Comparison of ENCODE assay signal across 9 cellular contexts in the genomic region with DNA sequence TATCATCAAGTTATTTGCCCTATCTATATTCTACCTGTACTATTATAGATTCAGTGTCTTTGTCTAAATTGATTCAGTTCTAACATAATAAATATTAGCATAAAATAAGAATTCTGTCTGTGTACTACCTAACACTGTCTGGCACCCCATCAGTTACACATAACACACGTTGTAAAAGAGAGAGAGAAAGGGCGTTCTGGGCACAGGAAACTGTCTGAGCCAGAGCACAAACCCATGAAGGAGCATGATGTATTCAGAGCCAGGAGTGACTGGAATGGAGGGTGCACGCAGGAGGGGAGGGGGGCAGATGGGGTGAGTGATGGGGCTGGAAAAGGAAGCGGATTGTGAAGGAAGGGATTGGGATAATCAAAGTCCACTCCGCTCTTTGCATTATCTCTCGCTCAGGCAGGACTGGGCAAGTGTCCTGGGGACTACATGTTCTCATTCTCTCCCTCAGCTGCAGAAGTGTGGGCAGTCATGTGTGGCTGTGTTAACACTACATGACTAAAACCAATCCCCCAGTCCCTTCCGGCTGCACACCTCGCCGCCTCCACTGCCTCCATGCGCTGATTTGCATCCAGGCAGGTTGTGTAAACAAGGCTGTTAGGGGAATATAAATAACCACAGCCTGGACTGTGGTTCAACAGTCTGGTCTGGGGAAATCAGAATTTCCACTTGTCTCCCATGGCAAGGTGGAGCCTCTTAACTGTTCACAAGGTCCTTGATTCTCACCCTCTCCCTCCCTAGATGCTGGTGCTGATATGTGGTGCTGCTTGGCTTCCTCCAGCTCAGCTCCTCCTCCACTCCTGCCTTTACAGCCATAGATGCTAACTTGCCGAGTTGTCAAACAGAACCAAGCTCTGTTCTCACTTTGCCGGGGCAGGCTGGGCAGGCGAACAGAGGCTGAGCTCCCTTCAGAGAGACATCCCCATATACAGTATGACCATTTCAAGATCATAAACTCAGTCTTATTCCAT.
DNase-seq lines count a peak whose midpoint lies in the region; ATAC-seq and TF ChIP-seq lines count a peak whose summit lies in the region.
"Had no signal": no experiment of that assay in that cellular context is flagged by ENCODE, and none has a peak within 500 bp of the region (broad histone marks: within the 10 kb centered on the region; RNA-seq: fewer than 3 reads in every experiment).

No MANE protein-coding gene starts in this region.

- no peaks in the 10 kb centered on the region for H3K36me3 ChIP-seq in gastrocnemius medialis

- H3K4me3 ChIP-seq in gastrocnemius medialis = no peak overlapping the region

- H3K27ac ChIP-seq in gastrocnemius medialis = no peak overlapping the region
- H3K27ac ChIP-seq: KMS-11 had no signal

- peak; percentile 52 for ATAC-seq in stimulated activated naive CD8-positive, alpha-beta T cell treated with anti-CD3 and anti-CD28 coated beads, Interleukin-15, Interleukin-2, amounts not matched to agents 100 U/mL and 50 U/mL, for 24 hours
- no peak for ATAC-seq in stimulated activated naive CD8-positive, alpha-beta T cell treated with anti-CD3 and anti-CD28 coated beads, Interleukin-15, amount 100 ng/mL, for 72 hours
- ATAC-seq in HG02981 (IDR thresholded peaks at IDR 0.05; ENCODE audit: unreplicated experiment) = peak; percentile 99
- no peak for ATAC-seq in gastrocnemius medialis

- in situ Hi-C loops in gastrocnemius medialis (cut with MboI; ENCODE audit: low sequenced_read_pairs in 4 of 4) = no loop called here

- intact Hi-C loops in gastrocnemius medialis (cut with DNase I; ENCODE audit: low total_unique reads) = no loop called here

- no peak overlapping the region for H3K27ac Mint-ChIP-seq in stimulated activated naive CD8-positive, alpha-beta T cell treated with anti-CD3 and anti-CD28 coated beads, Interleukin-15, amount 100 ng/mL, for 72 hours

- DNase-seq in stimulated activated naive CD8-positive, alpha-beta T cell treated with anti-CD3 and anti-CD28 coated beads, Interleukin-15, Interleukin-2, amounts not matched to agents 100 U/mL and 50 U/mL, for 24 hours = no peak
- no peak for DNase-seq in stimulated activated naive CD8-positive, alpha-beta T cell treated with anti-CD3 and anti-CD28 coated beads, Interleukin-15, amount 100 ng/mL, for 72 hours
- DNase-seq in NCI-H748 (lab: John Stamatoyannopoulos, UW; ENCODE audit: unreplicated experiment) = peak; percentile 57
- peak; percentile 49 for DNase-seq in ureter (ENCODE audit: low spot score)
- no peak for DNase-seq in NCI-H524 (lab: John Stamatoyannopoulos, UW)
- DNase-seq in T-helper 1 cell = no peak
- no peak for DNase-seq in gastrocnemius medialis

- no peaks in the 10 kb centered on the region for H3K27me3 ChIP-seq in gastrocnemius medialis

- TF ChIP-seq POLR2A in gastrocnemius medialis (IDR thresholded peaks at IDR 0.05) = no peak

- H3K4me3 Mint-ChIP-seq in stimulated activated naive CD8-positive, alpha-beta T cell treated with anti-CD3 and anti-CD28 coated beads, Interleukin-15, amount 100 ng/mL, for 72 hours = no peak overlapping the region

- no peak for TF ChIP-seq CTCF in gastrocnemius medialis (IDR thresholded peaks at IDR 0.05 in 4 of 5, conservative IDR thresholded peaks at IDR 0.05 in 1 of 5)

- peaks cover 0 to 8% of the 10 kb centered on the region in 2 donors for H3K9me3 Mint-ChIP-seq in stimulated activated naive CD8-positive, alpha-beta T cell treated with anti-CD3 and anti-CD28 coated beads, Interleukin-15, amount 100 ng/mL, for 72 hours

- H3K9me3 ChIP-seq in gastrocnemius medialis = no peaks in the 10 kb centered on the region

- no peaks in the 10 kb centered on the region for H3K4me1 ChIP-seq in gastrocnemius medialis

- no peaks in the 10 kb centered on the region for H3K4me1 Mint-ChIP-seq in stimulated activated naive CD8-positive, alpha-beta T cell treated with anti-CD3 and anti-CD28 coated beads, Interleukin-15, amount 100 ng/mL, for 72 hours

- no peaks in the 10 kb centered on the region for H3K27me3 Mint-ChIP-seq in stimulated activated naive CD8-positive, alpha-beta T cell treated with anti-CD3 and anti-CD28 coated beads, Interleukin-15, amount 100 ng/mL, for 72 hours

Comparison
In these comparisons a context has a peak if more than half of its experiments do, and no peak if none do; other contexts are left out.
1. ATAC-seq: peak in stimulated activated naive CD8-positive, alpha-beta T cell treated with anti-CD3 and anti-CD28 coated beads, Interleukin-15, Interleukin-2, amounts not matched to agents 100 U/mL and 50 U/mL, for 24 hours (single experiment) and HG02981 (single experiment); none in stimulated activated naive CD8-positive, alpha-beta T cell treated with anti-CD3 and anti-CD28 coated beads, Interleukin-15, amount 100 ng/mL, for 72 hours (single experiment) and gastrocnemius medialis (0 of 2).
2. DNase-seq: peak in NCI-H748 (single experiment) and ureter (single experiment); none in stimulated activated naive CD8-positive, alpha-beta T cell treated with anti-CD3 and anti-CD28 coated beads, Interleukin-15, Interleukin-2, amounts not matched to agents 100 U/mL and 50 U/mL, for 24 hours (single experiment), stimulated activated naive CD8-positive, alpha-beta T cell treated with anti-CD3 and anti-CD28 coated beads, Interleukin-15, amount 100 ng/mL, for 72 hours (0 of 2), NCI-H524 (0 of 2), T-helper 1 cell (0 of 5) and gastrocnemius medialis (0 of 2).